Comparison of ENCODE assay signal across 32 cellular contexts in genomic region chr14:85554106-85554505, GRCh38. TPM values are rescaled to one million over a fixed set of nuclear protein-coding genes. Genes with fewer than 3 reads are reported as not detected.
"Had no signal": no experiment of that assay in that cellular context is flagged by ENCODE, and none has a peak within 500 bp of the region (broad histone marks: within the 10 kb centered on the region; RNA-seq: fewer than 3 reads in every experiment).

No MANE protein-coding gene starts in this region.

- ATAC-seq: activated CD4-positive, CD25-positive, alpha-beta regulatory T cell treated with anti-CD3 and anti-CD28 coated beads, Interleukin-2, amount 50 U/mL, for 24 hours; activated naive CD8-positive, alpha-beta T cell treated with anti-CD3 and anti-CD28 coated beads, Interleukin-2, amount 50 U/mL, for 24 hours; heart left ventricle; left lobe of liver; lower lobe of right lung; natural killer cell; psoas muscle; stimulated activated naive B cell treated with anti-CD40 and anti-IgM and Interleukin-4, amounts not matched to agents 10 μg/mL and 1 μg/mL and 100 μg/mL, for 72 hours; T-helper 17 cell had no signal

- H3K27me3 ChIP-seq: colonic mucosa, dorsolateral prefrontal cortex, heart left ventricle, neural progenitor cell, stomach, thyroid gland, upper lobe of left lung had no signal

- H3K4me1 ChIP-seq: colonic mucosa, heart left ventricle, lower lobe of right lung, neural progenitor cell, parathyroid adenoma, psoas muscle, stomach, thyroid gland, upper lobe of left lung had no signal

- H3K36me3 ChIP-seq: colonic mucosa, lower lobe of right lung, neural progenitor cell, thyroid gland, upper lobe of left lung, WERI-Rb-1 had no signal

- H3K4me3 ChIP-seq: colonic mucosa, dorsolateral prefrontal cortex, heart left ventricle, lower lobe of right lung, neural progenitor cell, psoas muscle, stomach, thyroid gland, upper lobe of left lung had no signal

- H3K27ac ChIP-seq: colonic mucosa, heart left ventricle, lower lobe of right lung, neural progenitor cell, parathyroid adenoma, psoas muscle, stomach, thyroid gland, upper lobe of left lung, WERI-Rb-1 had no signal

- H3K9me3 ChIP-seq: colonic mucosa, lower lobe of right lung, psoas muscle, stomach, thyroid gland, upper lobe of left lung had no signal

- DNase-seq: activated CD4-positive, alpha-beta memory T cell treated with anti-CD3 and anti-CD28 coated beads for 36 hours; activated CD4-positive, alpha-beta T cell treated with anti-CD3 and anti-CD28 coated beads for 48 hours; activated CD8-positive, alpha-beta memory T cell treated with anti-CD3 and anti-CD28 coated beads, Interleukin-2, amount 50 U/mL, for 4 hours; activated naive CD8-positive, alpha-beta T cell treated with anti-CD3 and anti-CD28 coated beads, Interleukin-2, amount 50 U/mL, for 24 hours; activated T-cell treated with anti-CD3 and anti-CD28 coated beads, Interleukin-2, amount 50 U/mL, for 24 hours; colonic mucosa; dorsolateral prefrontal cortex; effector memory CD4-positive, alpha-beta T cell; heart left ventricle; hypothalamus; immature natural killer cell; kidney glomerular epithelial cell; lower lobe of right lung; mesendoderm; natural killer cell; occipital lobe; psoas muscle; stimulated activated CD4-positive, alpha-beta T cell treated with anti-CD3 and anti-CD28 coated beads, Interleukin-15, amount 100 ng/mL, for 24 hours; stimulated activated CD4-positive, alpha-beta T cell treated with anti-CD3 and anti-CD28 coated beads, Interleukin-2, amount 100 ng/mL, for 24 hours; stimulated activated naive B cell treated with anti-CD40 and anti-IgM and Interleukin-4, amounts not matched to agents 10 μg/mL and 1 μg/mL and 100 μg/mL, for 72 hours; stomach; T-helper 17 cell; T1000; thyroid gland; upper lobe of left lung; WERI-Rb-1 had no signal

- FAIRE-seq: bronchial epithelial cell had no signal

RNA-seq across cellular contexts. Expression of gene FLRT2, which starts 24.2 kb away (rescaled TPM):
- total RNA-seq: activated CD4-positive, alpha-beta memory T cell treated with anti-CD3 and anti-CD28 coated beads for 36 hours; activated CD8-positive, alpha-beta memory T cell treated with anti-CD3 and anti-CD28 coated beads for 36 hours; natural killer cell; T-helper 17 cell had no signal
